8 cellular contexts compared by ENCODE assay signal in the genomic region with DNA sequence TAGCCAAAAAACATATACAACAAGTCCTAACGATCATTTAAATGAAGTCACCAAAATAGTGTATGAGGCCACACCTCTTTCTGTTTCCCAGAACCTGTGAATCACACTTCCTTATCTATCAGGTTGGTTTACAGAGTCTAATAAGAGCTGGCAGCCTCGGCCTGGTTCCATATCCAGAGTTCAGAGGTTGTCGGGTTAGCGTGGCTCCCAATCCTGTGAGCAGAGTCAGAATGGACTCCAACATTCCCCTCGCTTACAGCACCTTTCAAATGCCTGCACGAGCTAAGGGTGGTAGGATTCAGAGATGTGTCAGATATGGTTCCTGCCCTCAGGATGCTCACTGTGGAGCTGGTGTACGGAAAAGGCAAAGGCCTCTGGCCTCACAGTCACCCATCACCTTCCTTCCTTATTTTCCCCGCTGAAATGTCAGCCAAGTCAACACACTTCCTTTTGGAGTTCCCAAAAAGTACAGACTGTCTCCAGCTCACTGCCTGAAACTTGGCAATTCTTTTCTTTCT. TPM values are rescaled to one million over a fixed set of nuclear protein-coding genes. Genes with fewer than 3 reads are reported as not detected.
DNase-seq lines count a peak whose midpoint lies in the region; ATAC-seq and TF ChIP-seq lines count a peak whose summit lies in the region.

No MANE protein-coding gene starts in this region.

- DNase-seq in CD1c-positive myeloid dendritic cell (ENCODE audit: extremely low spot score), result peak; percentile 21
- peak; percentile 12 to 26 for DNase-seq in Kasumi-1 (lab: John Stamatoyannopoulos, UW)
- no peak for DNase-seq in ascending aorta (ENCODE audit: low spot score in 2 of 2)
- peak; percentile 18 for DNase-seq in medulla oblongata (ENCODE audit: extremely low spot score)
- no peak for DNase-seq in NCI-H1092 (lab: John Stamatoyannopoulos, UW)
- DNase-seq in NCI-H146 treated with DMSO at 0.1 percent for 48 hours (lab: John Stamatoyannopoulos, UW; ENCODE audit: unreplicated experiment), result no peak
- DNase-seq in WERI-Rb-1, result no peak

- intact Hi-C loops in ascending aorta (cut with DNase I), result loop anchor here (10.0 kb wide), 1 partner anchor 287 kb away; the partner anchor contains the start of gene TASOR2

- peak overlapping the region; percentile 19 to 22 for H3K27ac ChIP-seq in ascending aorta
- no peak overlapping the region for H3K27ac ChIP-seq in WERI-Rb-1

- H3K4me3 ChIP-seq in ascending aorta (no peak overlapping the region), WERI-Rb-1 (ENCODE audit: low read depth, low read length) (no peak overlapping the region)

- H3K36me3 ChIP-seq in ascending aorta (no peaks in the 10 kb centered on the region), WERI-Rb-1 (no peaks in the 10 kb centered on the region)

- ATAC-seq in HG02852 (IDR thresholded peaks at IDR 0.05; ENCODE audit: unreplicated experiment), result no peak

- peaks cover 0 to 12% of the 10 kb centered on the region in 2 donors for H3K4me1 ChIP-seq in ascending aorta

- H3K9me3 ChIP-seq in ascending aorta (no peaks in the 10 kb centered on the region), WERI-Rb-1 (ENCODE audit: severe bottlenecking) (no peaks in the 10 kb centered on the region)

- H3K27me3 ChIP-seq in ascending aorta, result no peaks in the 10 kb centered on the region
- H3K27me3 ChIP-seq in WERI-Rb-1 (ENCODE audit: insufficient read depth, low read depth, severe bottlenecking), result peaks cover 12% of the 10 kb centered on the region

- TF ChIP-seq CTCF in ascending aorta (IDR thresholded peaks at IDR 0.05), result no peak
- TF ChIP-seq CTCF in WERI-Rb-1 (IDR thresholded peaks at IDR 0.05; ENCODE audit: low read depth, low read length), result no peak

RNA-seq across cellular contexts. Expression of gene IL15RA, which starts 6.0 kb away (rescaled TPM):
- 24.8 TPM for total RNA-seq in ascending aorta

Comparison
In these comparisons a context has a peak if more than half of its experiments do, and no peak if none do; other contexts are left out.
1. DNase-seq: peak in CD1c-positive myeloid dendritic cell (single experiment), Kasumi-1 (2 of 2) and medulla oblongata (single experiment); none in ascending aorta (0 of 2), NCI-H1092 (single experiment), NCI-H146 treated with DMSO at 0.1 percent for 48 hours (single experiment) and WERI-Rb-1 (single experiment).